ENCODE assay signal across 15 cellular contexts in the genomic region with DNA sequence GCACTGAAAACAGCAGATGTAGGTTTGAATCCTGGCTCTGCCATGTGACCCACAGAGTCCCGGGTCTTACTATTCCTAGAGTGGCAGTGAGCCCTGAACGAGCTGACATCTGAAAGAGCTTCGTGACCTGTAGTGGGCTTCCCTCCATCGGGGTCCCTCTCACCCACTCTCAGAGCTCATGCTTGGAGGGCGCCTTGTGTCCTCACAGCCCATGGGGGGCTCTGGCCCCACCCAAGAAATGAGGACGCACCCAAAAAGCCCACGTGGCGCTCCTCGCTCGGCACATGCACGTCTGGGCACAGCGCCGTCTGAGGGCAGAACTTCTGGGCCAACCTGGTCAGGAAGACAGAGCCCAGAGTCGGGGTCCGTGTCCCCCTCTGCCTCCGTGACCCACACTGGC. TPM values are rescaled to one million over a fixed set of nuclear protein-coding genes. Genes with fewer than 3 reads are reported as not detected.
DNase-seq lines count a peak whose midpoint lies in the region; ATAC-seq lines count a peak whose summit lies in the region.
"Had no signal": no experiment of that assay in that cellular context is flagged by ENCODE, and none has a peak within 500 bp of the region (broad histone marks: within the 10 kb centered on the region; RNA-seq: fewer than 3 reads in every experiment).

No MANE protein-coding gene starts in this region.

- no peaks in the 10 kb centered on the region for H3K9me3 ChIP-seq in T-helper 17 cell (ENCODE audit: control insufficient read depth, low read length, poor library complexity, severe bottlenecking)
- no peaks in the 10 kb centered on the region for H3K9me3 ChIP-seq in stomach smooth muscle (ENCODE audit: control insufficient read depth in 2 of 2, low read length in 2 of 2)

- H3K9me3 Mint-ChIP-seq in activated CD4-positive, alpha-beta memory T cell treated with anti-CD3 and anti-CD28 coated beads for 36 hours, result peaks cover 12% of the 10 kb centered on the region
- peaks cover 7% of the 10 kb centered on the region for H3K9me3 Mint-ChIP-seq in activated CD4-positive, alpha-beta memory T cell treated with anti-CD3 and anti-CD28 coated beads, Interleukin-2, amount 10 ng/mL, durations not matched to agents 7 days and 5 days
- H3K9me3 Mint-ChIP-seq: memory B cell had no signal

- peaks cover 44% of the 10 kb centered on the region for H3K4me1 ChIP-seq in stomach smooth muscle (ENCODE audit: control insufficient read depth, insufficient read depth, low read length)

- CTCF ChIA-PET in activated CD4-positive, alpha-beta memory T cell treated with anti-CD3 and anti-CD28 coated beads for 36 hours (lab: Charles Lee), result interaction anchor here (0.9 to 10.8 kb wide), 3 partner anchors 10 to 47 kb away, joined by 3 to 103 read pairs (median 4); no protein-coding TSS in a partner anchor
- CTCF ChIA-PET in activated CD4-positive, alpha-beta memory T cell treated with anti-CD3 and anti-CD28 coated beads, Interleukin-2, amount 10 ng/mL, durations not matched to agents 7 days and 5 days (lab: Charles Lee), result no interaction called here

- no peaks in the 10 kb centered on the region for H3K27me3 Mint-ChIP-seq in activated CD4-positive, alpha-beta memory T cell treated with anti-CD3 and anti-CD28 coated beads for 36 hours
- no peaks in the 10 kb centered on the region for H3K27me3 Mint-ChIP-seq in activated CD4-positive, alpha-beta memory T cell treated with anti-CD3 and anti-CD28 coated beads, Interleukin-2, amount 10 ng/mL, durations not matched to agents 7 days and 5 days
- H3K27me3 Mint-ChIP-seq in T-helper 17 cell, result no peaks in the 10 kb centered on the region
- H3K27me3 Mint-ChIP-seq: memory B cell had no signal

- peaks cover 91% of the 10 kb centered on the region for H3K4me1 Mint-ChIP-seq in activated CD4-positive, alpha-beta memory T cell treated with anti-CD3 and anti-CD28 coated beads for 36 hours (ENCODE audit: low read depth)
- peaks cover 72% of the 10 kb centered on the region for H3K4me1 Mint-ChIP-seq in activated CD4-positive, alpha-beta memory T cell treated with anti-CD3 and anti-CD28 coated beads, Interleukin-2, amount 10 ng/mL, durations not matched to agents 7 days and 5 days
- peaks cover 66% of the 10 kb centered on the region for H3K4me1 Mint-ChIP-seq in T-helper 17 cell

- H3K27ac ChIP-seq in stomach smooth muscle (ENCODE audit: low read length), result peak overlapping the region; percentile 46

- POLR2A ChIA-PET in activated CD4-positive, alpha-beta memory T cell treated with anti-CD3 and anti-CD28 coated beads for 36 hours (lab: Charles Lee), result interaction anchor here (1.2 to 1.5 kb wide), 3 partner anchors 17 to 23 kb away, joined by 3 to 10 read pairs (median 7); no protein-coding TSS in a partner anchor
- POLR2A ChIA-PET in activated CD4-positive, alpha-beta memory T cell treated with anti-CD3 and anti-CD28 coated beads, Interleukin-2, amount 10 ng/mL, durations not matched to agents 7 days and 5 days (lab: Charles Lee), result interaction anchor here (0.9 to 3.4 kb wide), 3 partner anchors 11 to 21 kb away, joined by 3 to 41 read pairs (median 4); partner anchors contain the start of gene LBH

- peaks cover 21 to 30% of the 10 kb centered on the region in 2 donors for H3K36me3 ChIP-seq in stomach smooth muscle (ENCODE audit: control insufficient read depth in 2 of 2, insufficient read depth in 2 of 2, low read length in 2 of 2)

- DNase-seq in activated CD4-positive, alpha-beta memory T cell treated with anti-CD3 and anti-CD28 coated beads for 36 hours, result no peak
- DNase-seq in activated CD4-positive, alpha-beta memory T cell treated with anti-CD3 and anti-CD28 coated beads, Interleukin-2, amount 10 ng/mL, durations not matched to agents 7 days and 5 days, result no peak
- no peak for DNase-seq in T-helper 17 cell
- DNase-seq in islet precursor cell, result peak; percentile 17
- DNase-seq in central memory CD4-positive, alpha-beta T cell, result no peak
- no peak for DNase-seq in DMS79 (lab: John Stamatoyannopoulos, UW)
- DNase-seq: activated CD4-positive, alpha-beta T cell treated with anti-CD3 and anti-CD28 coated beads for 1 hour; COR-L47; HCEC 1CT; NCI-H1048; nucleus accumbens; stimulated activated CD4-positive, alpha-beta T cell treated with anti-CD3 and anti-CD28 coated beads, Interleukin-4, amount 100 ng/mL, for 24 hours had no signal

- peaks cover 56% of the 10 kb centered on the region for H3K36me3 Mint-ChIP-seq in activated CD4-positive, alpha-beta memory T cell treated with anti-CD3 and anti-CD28 coated beads for 36 hours
- H3K36me3 Mint-ChIP-seq in activated CD4-positive, alpha-beta memory T cell treated with anti-CD3 and anti-CD28 coated beads, Interleukin-2, amount 10 ng/mL, durations not matched to agents 7 days and 5 days (ENCODE audit: low read depth), result peaks cover 78% of the 10 kb centered on the region
- peaks cover 11% of the 10 kb centered on the region for H3K36me3 Mint-ChIP-seq in T-helper 17 cell (ENCODE audit: low read depth)

- H3K27me3 ChIP-seq in stomach smooth muscle (ENCODE audit: control insufficient read depth in 1 of 2, insufficient read depth in 2 of 2, low read length in 2 of 2), result no peaks in the 10 kb centered on the region

- peak overlapping the region; percentile 92 for H3K27ac Mint-ChIP-seq in activated CD4-positive, alpha-beta memory T cell treated with anti-CD3 and anti-CD28 coated beads for 36 hours
- no peak overlapping the region for H3K27ac Mint-ChIP-seq in activated CD4-positive, alpha-beta memory T cell treated with anti-CD3 and anti-CD28 coated beads, Interleukin-2, amount 10 ng/mL, durations not matched to agents 7 days and 5 days
- peak overlapping the region; percentile 39 for H3K27ac Mint-ChIP-seq in T-helper 17 cell
- H3K27ac Mint-ChIP-seq: memory B cell had no signal

- no peak overlapping the region for H3K4me3 Mint-ChIP-seq in activated CD4-positive, alpha-beta memory T cell treated with anti-CD3 and anti-CD28 coated beads for 36 hours
- H3K4me3 Mint-ChIP-seq in activated CD4-positive, alpha-beta memory T cell treated with anti-CD3 and anti-CD28 coated beads, Interleukin-2, amount 10 ng/mL, durations not matched to agents 7 days and 5 days, result no peak overlapping the region
- H3K4me3 Mint-ChIP-seq in T-helper 17 cell, result no peak overlapping the region
- H3K4me3 Mint-ChIP-seq: memory B cell had no signal

- H3K9ac ChIP-seq in stomach smooth muscle (ENCODE audit: low read length in 2 of 2), result no peak overlapping the region

- ATAC-seq in T-helper 17 cell (no peak), GM18519 (IDR thresholded peaks at IDR 0.05; ENCODE audit: low FRiP score, unreplicated experiment) (no peak)

- intact Hi-C loops in activated CD4-positive, alpha-beta memory T cell treated with anti-CD3 and anti-CD28 coated beads for 36 hours (cut with micrococcal nuclease), result no loop called here

- no peak overlapping the region for H3K4me3 ChIP-seq in stomach smooth muscle (ENCODE audit: low read length in 2 of 2)

RNA-seq across cellular contexts. Expression of gene LBH, which starts 23.7 kb away (rescaled TPM):
- total RNA-seq in activated CD4-positive, alpha-beta memory T cell treated with anti-CD3 and anti-CD28 coated beads for 36 hours, result 100 to 1,000 TPM; 109 to 112 TPM
- total RNA-seq in activated CD4-positive, alpha-beta memory T cell treated with anti-CD3 and anti-CD28 coated beads, Interleukin-2, amount 10 ng/mL, durations not matched to agents 7 days and 5 days, result 100 to 1,000 TPM; 105 to 110 TPM
- total RNA-seq in T-helper 17 cell, result 100 to 1,000 TPM; 118 to 127 TPM
